ENCODE assay signal across 10 cellular contexts in the genomic region with DNA sequence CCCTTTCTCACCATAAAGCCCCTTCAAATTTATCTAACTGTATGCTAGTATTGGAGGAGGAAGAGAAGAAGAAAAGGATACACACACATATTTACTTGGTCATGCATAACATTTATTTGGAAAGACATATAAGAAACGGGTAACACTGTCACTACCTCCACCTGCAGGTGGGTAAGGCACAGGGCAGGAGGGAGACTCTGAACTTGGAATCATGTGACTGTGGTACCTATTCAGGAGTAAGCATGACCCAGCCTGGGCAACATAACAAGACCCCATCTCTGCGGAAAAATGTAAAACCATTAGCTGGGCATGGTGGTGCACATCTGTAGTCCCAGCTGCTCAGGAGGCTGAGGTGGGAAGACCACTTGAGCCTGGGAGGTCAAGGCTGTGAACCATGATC. TPM values are rescaled to one million over a fixed set of nuclear protein-coding genes. Genes with fewer than 3 reads are reported as not detected.
DNase-seq lines count a peak whose midpoint lies in the region; ATAC-seq, FAIRE-seq and TF ChIP-seq lines count a peak whose summit lies in the region.
"Had no signal": no experiment of that assay in that cellular context is flagged by ENCODE, and none has a peak within 500 bp of the region (broad histone marks: within the 10 kb centered on the region; RNA-seq: fewer than 3 reads in every experiment).

No MANE protein-coding gene starts in this region.

- H3K27me3 ChIP-seq in GM12878 (replicated peaks in 1 of 2; ENCODE audit: control insufficient read depth in 2 of 2, insufficient read depth in 2 of 2, low read length in 1 of 2): peaks cover 0 to 1% of the 10 kb centered on the region in 2 experiments; a peak in 1 of 4 replicates
- H3K27me3 ChIP-seq in CD4-positive, alpha-beta memory T cell (ENCODE audit: insufficient read depth, low read length): peaks cover 6% of the 10 kb centered on the region

- H3K4me2 ChIP-seq in GM12878 (ENCODE audit: control insufficient read depth, insufficient read depth): no peak overlapping the region

- H3K4me1 ChIP-seq in GM12878 (ENCODE audit: control insufficient read depth, insufficient read depth, low read length): no peaks in the 10 kb centered on the region
- H3K4me1 ChIP-seq in CD4-positive, alpha-beta memory T cell (ENCODE audit: insufficient read depth, low read length): no peaks in the 10 kb centered on the region
- H3K4me1 ChIP-seq: parathyroid adenoma had no signal

- H4K20me1 ChIP-seq in GM12878 (ENCODE audit: control insufficient read depth, insufficient read depth): no peaks in the 10 kb centered on the region

- in situ Hi-C loops in GM12878 (cut with MboI): no loop called here

- H3K27ac Mint-ChIP-seq in CD4-positive, alpha-beta memory T cell: no peak overlapping the region

- H3K79me2 ChIP-seq in GM12878 (ENCODE audit: control insufficient read depth, insufficient read depth, low read length): no peaks in the 10 kb centered on the region
- H3K79me2 ChIP-seq: parathyroid adenoma had no signal

- H3K27me3 Mint-ChIP-seq in CD4-positive, alpha-beta memory T cell: peaks cover 5 to 6% of the 10 kb centered on the region in 2 donors

- no peak overlapping the region for H2AFZ ChIP-seq in GM12878 (ENCODE audit: control insufficient read depth, low read depth, low read length)
- H2AFZ ChIP-seq: parathyroid adenoma had no signal

- POLR2A ChIA-PET in GM12878 (lab: Charles Lee): no interaction called here
- POLR2A ChIA-PET in CD4-positive, alpha-beta memory T cell (lab: Charles Lee; ENCODE audit: partially characterized antibody): no interaction called here

- ATAC-seq in GM12878 (peak; percentile 48; the same call in 1 of the 3 replicates), left lobe of liver (peak; percentile 39), GM18868 (IDR thresholded peaks at IDR 0.05; ENCODE audit: unreplicated experiment) (no peak)

- H3K36me3 Mint-ChIP-seq in CD4-positive, alpha-beta memory T cell: no peaks in the 10 kb centered on the region

- intact Hi-C loops in GM12878 (cut with micrococcal nuclease; ENCODE audit: unreplicated experiment): no loop called here
- intact Hi-C loops in CD4-positive, alpha-beta memory T cell (cut with micrococcal nuclease): no loop called here

- SMC1A ChIA-PET in GM12878 (lab: Charles Lee; ENCODE audit: uncharacterized antibody, unreplicated experiment): no interaction called here

- no peak for TF ChIP-seq RAD21 in GM12878 (IDR thresholded peaks at IDR 0.05; ENCODE audit: insufficient read depth, low read depth, low read length)

- no peak for TF ChIP-seq POLR2A in GM12878 (IDR thresholded peaks at IDR 0.05; ENCODE audit: low read depth, low read length)

- RAD21 ChIA-PET in GM12878 (lab: Charles Lee; ENCODE audit: unreplicated experiment): no interaction called here

- H3K9ac ChIP-seq in GM12878 (ENCODE audit: control insufficient read depth, insufficient read depth, low read length): no peak overlapping the region
- H3K9ac ChIP-seq: parathyroid adenoma had no signal

- TF ChIP-seq CTCF in GM12874 (IDR thresholded peaks at IDR 0.05; ENCODE audit: insufficient read depth, low read depth, low read length): peak; percentile 17; the same call in 1 of the 2 replicates
- TF ChIP-seq CTCF in GM12878 (IDR thresholded peaks at IDR 0.05 in 2 of 3, conservative IDR thresholded peaks at IDR 0.05 in 1 of 3; ENCODE audit: control insufficient read depth in 2 of 3, extremely low read depth in 1 of 3, insufficient read depth in 1 of 3, low read depth in 3 of 3, low read length in 3 of 3): peak; percentile 8 to 26 (median 24); a peak in 2 of 6 replicates

- no peak overlapping the region for H3K27ac ChIP-seq in GM12878 (ENCODE audit: control insufficient read depth, insufficient read depth)
- no peak overlapping the region for H3K27ac ChIP-seq in CD4-positive, alpha-beta memory T cell (ENCODE audit: low read depth, low read length)
- H3K27ac ChIP-seq: parathyroid adenoma had no signal

- no peaks in the 10 kb centered on the region for H3K9me3 Mint-ChIP-seq in CD4-positive, alpha-beta memory T cell

- FAIRE-seq in GM12878 (lab: Jason Lieb, UNC): no peak

- no peaks in the 10 kb centered on the region for H3K9me3 ChIP-seq in GM12878 (replicated peaks; ENCODE audit: control insufficient read depth, insufficient read depth, low read length)
- no peaks in the 10 kb centered on the region for H3K9me3 ChIP-seq in CD4-positive, alpha-beta memory T cell (ENCODE audit: control insufficient read depth in 1 of 2, low read length in 2 of 2)

- H3K4me3 Mint-ChIP-seq in CD4-positive, alpha-beta memory T cell: no peak overlapping the region

- H3K4me3 ChIP-seq in GM12878: no peak overlapping the region
- H3K4me3 ChIP-seq in CD4-positive, alpha-beta memory T cell (ENCODE audit: low read length in 2 of 2): no peak overlapping the region

- DNase-seq in Kasumi-1 (lab: John Stamatoyannopoulos, UW) (peak; percentile 41 to 47), GM12878 (ENCODE audit: low read depth, low spot score) (no peak), left lobe of liver (ENCODE audit: low spot score) (no peak), SK-N-DZ (ENCODE audit: low spot score) (no peak), globus pallidus (ENCODE audit: low spot score) (no peak)
- DNase-seq in CD4-positive, alpha-beta memory T cell: no peak
- DNase-seq: effector memory CD4-positive, alpha-beta T cell had no signal

- H3K36me3 ChIP-seq in GM12878 (ENCODE audit: control insufficient read depth in 2 of 2, insufficient read depth in 2 of 2, low read length in 1 of 2): no peaks in the 10 kb centered on the region
- H3K36me3 ChIP-seq in CD4-positive, alpha-beta memory T cell (ENCODE audit: insufficient read depth, low read length): no peaks in the 10 kb centered on the region

- TF ChIP-seq EP300 in GM12878 (IDR thresholded peaks at IDR 0.05; ENCODE audit: borderline replicate concordance in 1 of 2, control insufficient read depth in 1 of 2, low read depth in 2 of 2, low read length in 2 of 2): no peak

- no peaks in the 10 kb centered on the region for H3K4me1 Mint-ChIP-seq in CD4-positive, alpha-beta memory T cell

- BruUV-seq in GM12878 (replicated peaks; lab: Mats Ljungman, UMichigan): no TSS peak

- 21% methylated on average over 2 of the region's 2 CpGs for WGBS in GM12878 (ENCODE audit: insufficient coverage, insufficient replicate concordance, low lambda C conversion rate, missing lambda C conversion rate)

- CTCF ChIA-PET in GM12878 (lab: Yijun Ruan, JAX): no interaction called here
- CTCF ChIA-PET in CD4-positive, alpha-beta memory T cell (lab: Charles Lee; ENCODE audit: partially characterized antibody): no interaction called here

TF ChIP-seq in GM12878, 131 proteins besides CTCF, POLR2A, EP300 and RAD21:
- TF ChIP-seq SREBF2 (IDR thresholded peaks at IDR 0.05; ENCODE audit: low read length) (no peak), NBN (IDR thresholded peaks at IDR 0.05) (no peak), MEF2A (IDR thresholded peaks at IDR 0.05; ENCODE audit: insufficient read depth, low read depth, low read length) (no peak), EGR1 (IDR thresholded peaks at IDR 0.05; ENCODE audit: borderline replicate concordance in 1 of 2, low read depth in 2 of 2, low read length in 2 of 2) (no peak), FOS (IDR thresholded peaks at IDR 0.05; ENCODE audit: borderline replicate concordance, extremely low read depth, insufficient read length) (no peak), BACH1 (IDR thresholded peaks at IDR 0.05; ENCODE audit: borderline replicate concordance) (no peak)
TF ChIP-seq in GM12878: peak in this region for 0.

RNA-seq across cellular contexts. Expression of a gene that starts 1.4 kb away (rescaled TPM):
- total RNA-seq in GM12878 (2013; cell fraction: nucleolus; rRNA removed): not detected in 2 replicates
- total RNA-seq in GM12878 (2014; rRNA removed) (not detected in 2 replicates), GM12878 (2014; rRNA removed; fragmentation: Illumina TruSeq; extraction: Trizol) (not detected in 2 replicates), GM12878 (2021) (not detected in 2 replicates), left lobe of liver (not detected)
- polyA plus RNA-seq in GM12878 (2011; ENCODE audit: low read depth): not detected
- polyA plus RNA-seq in GM12878 (2011; rRNA removed) (not detected in 2 replicates), GM12878 (2014; fragmentation: Illumina TruSeq; extraction: Trizol) (not detected in 2 replicates), GM12878 (2014; fragmentation: Nextera tagmentation; extraction: Ambion mirVana) (not detected), GM12878 (2014; rRNA removed) (not detected in 2 replicates), GM12878 (2016; fragmentation: Nextera tagmentation; extraction: Ambion mirVana) (not detected)
- not detected in 2 replicates for polyA plus RNA-seq in GM12878 (2011; cell fraction: cytosol; rRNA removed)
- not detected in 2 replicates for polyA plus RNA-seq in GM12878 (2011; cell fraction: nucleus; rRNA removed)
- polyA plus RNA-seq in GM12878 (2012): not detected in 2 replicates
- not detected in 2 replicates for polyA minus RNA-seq in GM12878 (2011; rRNA and poly(A)+ RNA removed)
- not detected in 2 replicates for polyA minus RNA-seq in GM12878 (2011; cell fraction: cytosol; rRNA and poly(A)+ RNA removed)
- not detected in 2 replicates for polyA minus RNA-seq in GM12878 (2011; cell fraction: nucleus; rRNA and poly(A)+ RNA removed)
- not detected for total RNA-seq in CD4-positive, alpha-beta memory T cell
- under 1 TPM in 1 of 2 donors, not detected in 1; 0.10 TPM for polyA plus RNA-seq in CD4-positive, alpha-beta memory T cell
- polyA plus RNA-seq in SK-N-DZ (2014; cell fraction: cytosol; rRNA removed): not detected in 2 replicates
- not detected in 2 replicates for polyA plus RNA-seq in SK-N-DZ (2014; cell fraction: nucleus; rRNA removed)

Comparison
In these comparisons a context has a peak if more than half of its experiments do, and no peak if none do; other contexts are left out.
1. DNase-seq: peak in Kasumi-1 (2 of 2); none in GM12878 (single experiment), left lobe of liver (single experiment), CD4-positive, alpha-beta memory T cell (0 of 5), SK-N-DZ (single experiment) and globus pallidus (single experiment).